Comparison of ENCODE assay signal across 1 cellular context in genomic region chr10:50605280-50606270, GRCh38.
TF ChIP-seq lines count a peak whose summit lies in the region.

No MANE protein-coding gene starts in this region.

TF ChIP-seq in HEK293, 187 proteins besides CTCF, POLR2A, EP300 and RAD21 (continued from another document):
- TF ChIP-seq PATZ1 (tag by site-specific recombination; IDR thresholded peaks at IDR 0.05) (no peak), OVOL3 (tag by site-specific recombination; IDR thresholded peaks at IDR 0.05) (peak; percentile 99), YY1 (tag by site-specific recombination; IDR thresholded peaks at IDR 0.05) (no peak), ZNF335 (tag by site-specific recombination; conservative IDR thresholded peaks at IDR 0.05) (no peak), BCL11A (tag by site-specific recombination; IDR thresholded peaks at IDR 0.05; ENCODE audit: low read depth) (no peak), ZNF354C (tag by site-specific recombination; IDR thresholded peaks at IDR 0.05; ENCODE audit: borderline replicate concordance, low read depth) (no peak), ZBTB20 (tag by site-specific recombination; IDR thresholded peaks at IDR 0.05) (no peak), ZNF350 (tag by site-specific recombination; IDR thresholded peaks at IDR 0.05) (no peak), TCF7L2 (IDR thresholded peaks at IDR 0.05; ENCODE audit: borderline replicate concordance, low read depth, low read length) (peak; percentile 57; the same call in 1 of the 2 replicates), ZNF23 (tag by site-specific recombination; IDR thresholded peaks at IDR 0.05; ENCODE audit: borderline replicate concordance) (no peak), ZBTB48 (tag by site-specific recombination; IDR thresholded peaks at IDR 0.05) (0 out of 2 replicates have a peak, but pooled peaks have one; percentile 31), SP2 (tag by site-specific recombination; IDR thresholded peaks at IDR 0.05) (no peak), ZNF660 (tag by site-specific recombination; IDR thresholded peaks at IDR 0.05) (no peak), MYNN (tag by site-specific recombination; IDR thresholded peaks at IDR 0.05; ENCODE audit: borderline replicate concordance) (no peak), ZNF302 (tag by site-specific recombination; IDR thresholded peaks at IDR 0.05; ENCODE audit: low read depth) (no peak), ZBTB21 (tag by site-specific recombination; IDR thresholded peaks at IDR 0.05) (no peak), ZNF626 (tag by site-specific recombination; IDR thresholded peaks at IDR 0.05) (no peak), ZNF561 (tag by site-specific recombination; IDR thresholded peaks at IDR 0.05; ENCODE audit: borderline replicate concordance) (no peak), ZNF416 (tag by site-specific recombination; IDR thresholded peaks at IDR 0.05) (no peak), ZNF146 (tag by site-specific recombination; IDR thresholded peaks at IDR 0.05) (no peak), SCRT1 (tag by site-specific recombination; IDR thresholded peaks at IDR 0.05; ENCODE audit: borderline replicate concordance) (no peak)
- TF ChIP-seq, protein P1, sequence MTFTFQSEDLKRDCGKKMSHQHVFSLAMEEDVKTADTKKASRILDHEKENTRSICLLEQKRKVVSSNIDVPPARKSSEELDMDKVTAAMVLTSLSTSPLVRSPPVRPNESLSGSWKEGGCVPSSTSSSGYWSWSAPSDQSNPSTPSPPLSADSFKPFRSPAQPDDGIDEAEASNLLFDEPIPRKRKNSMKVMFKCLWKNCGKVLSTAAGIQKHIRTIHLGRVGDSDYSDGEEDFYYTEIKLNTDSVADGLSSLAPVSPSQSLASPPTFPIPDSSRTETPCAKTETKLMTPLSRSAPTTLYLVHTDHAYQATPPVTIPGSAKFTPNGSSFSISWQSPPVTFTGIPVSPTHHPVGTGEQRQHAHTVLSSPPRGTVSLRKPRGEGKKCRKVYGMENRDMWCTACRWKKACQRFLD (tag by site-specific recombination; IDR thresholded peaks at IDR 0.05), result no peak
- TF ChIP-seq, protein P2, sequence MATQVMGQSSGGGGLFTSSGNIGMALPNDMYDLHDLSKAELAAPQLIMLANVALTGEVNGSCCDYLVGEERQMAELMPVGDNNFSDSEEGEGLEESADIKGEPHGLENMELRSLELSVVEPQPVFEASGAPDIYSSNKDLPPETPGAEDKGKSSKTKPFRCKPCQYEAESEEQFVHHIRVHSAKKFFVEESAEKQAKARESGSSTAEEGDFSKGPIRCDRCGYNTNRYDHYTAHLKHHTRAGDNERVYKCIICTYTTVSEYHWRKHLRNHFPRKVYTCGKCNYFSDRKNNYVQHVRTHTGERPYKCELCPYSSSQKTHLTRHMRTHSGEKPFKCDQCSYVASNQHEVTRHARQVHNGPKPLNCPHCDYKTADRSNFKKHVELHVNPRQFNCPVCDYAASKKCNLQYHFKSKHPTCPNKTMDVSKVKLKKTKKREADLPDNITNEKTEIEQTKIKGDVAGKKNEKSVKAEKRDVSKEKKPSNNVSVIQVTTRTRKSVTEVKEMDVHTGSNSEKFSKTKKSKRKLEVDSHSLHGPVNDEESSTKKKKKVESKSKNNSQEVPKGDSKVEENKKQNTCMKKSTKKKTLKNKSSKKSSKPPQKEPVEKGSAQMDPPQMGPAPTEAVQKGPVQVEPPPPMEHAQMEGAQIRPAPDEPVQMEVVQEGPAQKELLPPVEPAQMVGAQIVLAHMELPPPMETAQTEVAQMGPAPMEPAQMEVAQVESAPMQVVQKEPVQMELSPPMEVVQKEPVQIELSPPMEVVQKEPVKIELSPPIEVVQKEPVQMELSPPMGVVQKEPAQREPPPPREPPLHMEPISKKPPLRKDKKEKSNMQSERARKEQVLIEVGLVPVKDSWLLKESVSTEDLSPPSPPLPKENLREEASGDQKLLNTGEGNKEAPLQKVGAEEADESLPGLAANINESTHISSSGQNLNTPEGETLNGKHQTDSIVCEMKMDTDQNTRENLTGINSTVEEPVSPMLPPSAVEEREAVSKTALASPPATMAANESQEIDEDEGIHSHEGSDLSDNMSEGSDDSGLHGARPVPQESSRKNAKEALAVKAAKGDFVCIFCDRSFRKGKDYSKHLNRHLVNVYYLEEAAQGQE (tag by site-specific recombination; IDR thresholded peaks at IDR 0.05), result no peak
- TF ChIP-seq, protein P3, sequence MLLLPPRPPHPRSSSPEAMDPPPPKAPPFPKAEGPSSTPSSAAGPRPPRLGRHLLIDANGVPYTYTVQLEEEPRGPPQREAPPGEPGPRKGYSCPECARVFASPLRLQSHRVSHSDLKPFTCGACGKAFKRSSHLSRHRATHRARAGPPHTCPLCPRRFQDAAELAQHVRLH (tag by site-specific recombination; IDR thresholded peaks at IDR 0.05), result peak; percentile 80
- TF ChIP-seq, protein P4, sequence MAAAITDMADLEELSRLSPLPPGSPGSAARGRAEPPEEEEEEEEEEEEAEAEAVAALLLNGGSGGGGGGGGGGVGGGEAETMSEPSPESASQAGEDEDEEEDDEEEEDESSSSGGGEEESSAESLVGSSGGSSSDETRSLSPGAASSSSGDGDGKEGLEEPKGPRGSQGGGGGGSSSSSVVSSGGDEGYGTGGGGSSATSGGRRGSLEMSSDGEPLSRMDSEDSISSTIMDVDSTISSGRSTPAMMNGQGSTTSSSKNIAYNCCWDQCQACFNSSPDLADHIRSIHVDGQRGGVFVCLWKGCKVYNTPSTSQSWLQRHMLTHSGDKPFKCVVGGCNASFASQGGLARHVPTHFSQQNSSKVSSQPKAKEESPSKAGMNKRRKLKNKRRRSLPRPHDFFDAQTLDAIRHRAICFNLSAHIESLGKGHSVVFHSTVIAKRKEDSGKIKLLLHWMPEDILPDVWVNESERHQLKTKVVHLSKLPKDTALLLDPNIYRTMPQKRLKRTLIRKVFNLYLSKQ (tag by site-specific recombination; IDR thresholded peaks at IDR 0.05; ENCODE audit: borderline replicate concordance), result no peak
- TF ChIP-seq, protein P5, sequence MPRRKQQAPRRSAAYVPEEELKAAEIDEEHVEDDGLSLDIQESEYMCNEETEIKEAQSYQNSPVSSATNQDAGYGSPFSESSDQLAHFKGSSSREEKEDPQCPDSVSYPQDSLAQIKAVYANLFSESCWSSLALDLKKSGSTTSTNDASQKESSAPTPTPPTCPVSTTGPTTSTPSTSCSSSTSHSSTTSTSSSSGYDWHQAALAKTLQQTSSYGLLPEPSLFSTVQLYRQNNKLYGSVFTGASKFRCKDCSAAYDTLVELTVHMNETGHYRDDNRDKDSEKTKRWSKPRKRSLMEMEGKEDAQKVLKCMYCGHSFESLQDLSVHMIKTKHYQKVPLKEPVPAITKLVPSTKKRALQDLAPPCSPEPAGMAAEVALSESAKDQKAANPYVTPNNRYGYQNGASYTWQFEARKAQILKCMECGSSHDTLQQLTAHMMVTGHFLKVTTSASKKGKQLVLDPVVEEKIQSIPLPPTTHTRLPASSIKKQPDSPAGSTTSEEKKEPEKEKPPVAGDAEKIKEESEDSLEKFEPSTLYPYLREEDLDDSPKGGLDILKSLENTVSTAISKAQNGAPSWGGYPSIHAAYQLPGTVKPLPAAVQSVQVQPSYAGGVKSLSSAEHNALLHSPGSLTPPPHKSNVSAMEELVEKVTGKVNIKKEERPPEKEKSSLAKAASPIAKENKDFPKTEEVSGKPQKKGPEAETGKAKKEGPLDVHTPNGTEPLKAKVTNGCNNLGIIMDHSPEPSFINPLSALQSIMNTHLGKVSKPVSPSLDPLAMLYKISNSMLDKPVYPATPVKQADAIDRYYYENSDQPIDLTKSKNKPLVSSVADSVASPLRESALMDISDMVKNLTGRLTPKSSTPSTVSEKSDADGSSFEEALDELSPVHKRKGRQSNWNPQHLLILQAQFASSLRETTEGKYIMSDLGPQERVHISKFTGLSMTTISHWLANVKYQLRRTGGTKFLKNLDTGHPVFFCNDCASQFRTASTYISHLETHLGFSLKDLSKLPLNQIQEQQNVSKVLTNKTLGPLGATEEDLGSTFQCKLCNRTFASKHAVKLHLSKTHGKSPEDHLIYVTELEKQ (tag by site-specific recombination; IDR thresholded peaks at IDR 0.05; ENCODE audit: borderline replicate concordance), result no peak
- TF ChIP-seq, protein P6, sequence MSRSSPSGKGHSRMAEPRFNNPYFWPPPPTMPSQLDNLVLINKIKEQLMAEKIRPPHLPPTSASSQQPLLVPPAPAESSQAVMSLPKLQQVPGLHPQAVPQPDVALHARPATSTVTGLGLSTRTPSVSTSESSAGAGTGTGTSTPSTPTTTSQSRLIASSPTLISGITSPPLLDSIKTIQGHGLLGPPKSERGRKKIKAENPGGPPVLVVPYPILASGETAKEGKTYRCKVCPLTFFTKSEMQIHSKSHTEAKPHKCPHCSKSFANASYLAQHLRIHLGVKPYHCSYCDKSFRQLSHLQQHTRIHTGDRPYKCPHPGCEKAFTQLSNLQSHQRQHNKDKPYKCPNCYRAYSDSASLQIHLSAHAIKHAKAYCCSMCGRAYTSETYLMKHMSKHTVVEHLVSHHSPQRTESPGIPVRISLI (tag by site-specific recombination; IDR thresholded peaks at IDR 0.05), result no peak
